ENCODE assay signal across 10 cellular contexts in the genomic region with DNA sequence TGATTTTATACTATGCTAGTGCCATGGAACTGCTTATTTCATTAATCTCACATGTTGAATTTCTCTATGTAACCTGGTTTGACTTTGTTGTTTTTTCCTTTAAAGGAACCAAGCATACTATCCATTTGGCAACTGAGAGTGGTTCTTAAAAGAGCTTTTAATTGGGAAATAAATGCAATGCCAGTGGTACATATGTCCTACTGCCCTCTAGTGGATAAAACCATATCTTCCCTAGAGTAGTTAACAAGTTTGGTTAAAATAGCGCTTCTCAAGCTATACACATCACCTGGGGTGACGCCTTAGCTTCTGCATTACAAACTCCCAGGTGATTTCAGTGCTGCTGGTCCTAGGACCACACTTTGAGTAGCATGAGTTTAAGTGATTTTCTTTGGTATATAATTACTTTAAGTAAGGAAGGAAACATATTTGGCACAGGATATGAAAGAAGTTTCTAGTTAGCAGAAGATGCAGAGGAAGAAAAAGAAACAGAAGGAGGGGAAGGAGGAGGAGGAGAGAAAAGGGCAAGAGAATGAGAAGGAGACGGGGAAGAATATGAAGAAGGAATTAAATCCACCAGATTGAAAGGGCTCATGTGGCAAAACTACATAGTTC. TPM values are rescaled to one million over a fixed set of nuclear protein-coding genes. Genes with fewer than 3 reads are reported as not detected.
DNase-seq lines count a peak whose midpoint lies in the region; ATAC-seq and TF ChIP-seq lines count a peak whose summit lies in the region.
"Had no signal": no experiment of that assay in that cellular context is flagged by ENCODE, and none has a peak within 500 bp of the region (broad histone marks: within the 10 kb centered on the region; RNA-seq: fewer than 3 reads in every experiment).

No MANE protein-coding gene starts in this region.

- no peak overlapping the region for H3K27ac ChIP-seq in GM23338 (ENCODE audit: low read depth)
- no peak overlapping the region for H3K27ac ChIP-seq in MM.1S (ENCODE audit: low read length)
- H3K27ac ChIP-seq in right atrium auricular region: no peak overlapping the region
- no peak overlapping the region for H3K27ac ChIP-seq in transverse colon
- H3K27ac ChIP-seq: SJSA1, skin epidermis had no signal

- peak; percentile 20 for DNase-seq in DMS153 treated with DMSO at 0.1 percent for 48 hours (lab: John Stamatoyannopoulos, UW; ENCODE audit: unreplicated experiment)
- DNase-seq in GM23338 (ENCODE audit: low spot score): peak; percentile 94
- peak; percentile 58 for DNase-seq in MM.1S
- peak; percentile 52 for DNase-seq in SW480 (ENCODE audit: low spot score)
- DNase-seq in right atrium auricular region (ENCODE audit: low spot score): no peak
- DNase-seq in transverse colon: no peak
- DNase-seq in natural killer cell: no peak
- DNase-seq in stimulated activated CD8-positive, alpha-beta memory T cell treated with anti-CD3 and anti-CD28 coated beads, Interleukin-4, amount 100 ng/mL, for 48 hours: no peak

- H3F3A ChIP-seq in GM23338 (replicated peaks; ENCODE audit: low read depth) (no peaks in the 10 kb centered on the region), MM.1S (ENCODE audit: insufficient read depth, low read length) (no peaks in the 10 kb centered on the region)

- peaks cover 14% of the 10 kb centered on the region; the same call in 2 of the 3 replicates for H3K4me1 Mint-ChIP-seq in GM23338
- H3K4me1 Mint-ChIP-seq in natural killer cell: no peaks in the 10 kb centered on the region

- no peak for TF ChIP-seq POLR2A in transverse colon (IDR thresholded peaks at IDR 0.05)

- H3K9me3 ChIP-seq in MM.1S (replicated peaks; ENCODE audit: insufficient read depth, low read length) (no peaks in the 10 kb centered on the region), right atrium auricular region (no peaks in the 10 kb centered on the region), transverse colon (no peaks in the 10 kb centered on the region)
- H3K9me3 ChIP-seq: SJSA1 had no signal

- H2AFZ ChIP-seq in GM23338 (no peak overlapping the region), MM.1S (ENCODE audit: low read length) (no peak overlapping the region)

- peaks cover 2% of the 10 kb centered on the region for H3K27me3 Mint-ChIP-seq in GM23338 (ENCODE audit: insufficient read depth, low read depth, poor library complexity)
- H3K27me3 Mint-ChIP-seq in natural killer cell (ENCODE audit: low read depth in 2 of 2): no peaks in the 10 kb centered on the region

- no peaks in the 10 kb centered on the region for H3K4me1 ChIP-seq in GM23338 (ENCODE audit: insufficient read depth)
- no peaks in the 10 kb centered on the region for H3K4me1 ChIP-seq in MM.1S (ENCODE audit: low read length)
- no peaks in the 10 kb centered on the region for H3K4me1 ChIP-seq in right atrium auricular region
- no peaks in the 10 kb centered on the region for H3K4me1 ChIP-seq in transverse colon
- H3K4me1 ChIP-seq: SJSA1 had no signal

- H3K79me2 ChIP-seq in GM23338 (replicated peaks; ENCODE audit: insufficient read depth) (no peaks in the 10 kb centered on the region), MM.1S (ENCODE audit: low read length) (no peaks in the 10 kb centered on the region)

- no peaks in the 10 kb centered on the region for H3K36me3 Mint-ChIP-seq in GM23338 (ENCODE audit: low read depth)
- H3K36me3 Mint-ChIP-seq in natural killer cell: no peaks in the 10 kb centered on the region

- ATAC-seq in GM23338 (peak; percentile 95), natural killer cell (no peak)

- no peaks in the 10 kb centered on the region for H3K9me3 Mint-ChIP-seq in GM23338
- H3K9me3 Mint-ChIP-seq in natural killer cell: peaks cover 0 to 2% of the 10 kb centered on the region in 2 donors

- H4K20me1 ChIP-seq in GM23338 (replicated peaks; ENCODE audit: insufficient read depth) (no peaks in the 10 kb centered on the region), MM.1S (ENCODE audit: insufficient read depth, low read length) (no peaks in the 10 kb centered on the region)

- WGBS in transverse colon (ENCODE audit: low coverage in 1 of 2), 2 donors: 33 to 43% methylated on average over 1 to 3 of the region's 3 CpGs

- in situ Hi-C loops in transverse colon (cut with MboI; ENCODE audit: low pct_ligation_motif_present in 1 of 4, low pct_unique_long_range_greater_than_20kb in 1 of 4, low sequenced_read_pairs in 3 of 4): no loop called here

- TF ChIP-seq CTCF in GM23338 (conservative IDR thresholded peaks at IDR 0.05; ENCODE audit: low read depth in 2 of 2) (peak; percentile 70 to 80), MM.1S (IDR thresholded peaks at IDR 0.05; ENCODE audit: low read length) (peak; percentile 81), right atrium auricular region (IDR thresholded peaks at IDR 0.05) (peak; percentile 33 to 72), transverse colon (IDR thresholded peaks at IDR 0.05) (peak in 4 of 5 experiments; percentile 18 to 45 (median 30)), natural killer cell (IDR thresholded peaks at IDR 0.05) (no peak)

- no peak overlapping the region for H3K4me3 Mint-ChIP-seq in GM23338
- no peak overlapping the region for H3K4me3 Mint-ChIP-seq in natural killer cell

- no peak overlapping the region for H3K9ac ChIP-seq in MM.1S (ENCODE audit: low read length)

- H3K36me3 ChIP-seq in GM23338 (ENCODE audit: insufficient read depth) (no peaks in the 10 kb centered on the region), MM.1S (replicated peaks; ENCODE audit: insufficient read depth, low read length) (no peaks in the 10 kb centered on the region), right atrium auricular region (no peaks in the 10 kb centered on the region), transverse colon (no peaks in the 10 kb centered on the region)
- H3K36me3 ChIP-seq: SJSA1 had no signal

- H3K4me3 ChIP-seq in GM23338 (no peak overlapping the region), MM.1S (ENCODE audit: low read length) (no peak overlapping the region), right atrium auricular region (no peak overlapping the region), transverse colon (no peak overlapping the region)
- H3K4me3 ChIP-seq: SJSA1, skin epidermis had no signal

- H3K4me2 ChIP-seq in GM23338: no peak overlapping the region
- H3K4me2 ChIP-seq in MM.1S (ENCODE audit: low read depth, low read length): no peak overlapping the region

- H3K9me2 ChIP-seq in GM23338 (ENCODE audit: insufficient read depth) (no peaks in the 10 kb centered on the region), MM.1S (replicated peaks; ENCODE audit: insufficient read depth, low read length) (no peaks in the 10 kb centered on the region)

- H3K27me3 ChIP-seq in GM23338 (ENCODE audit: insufficient read depth): no peaks in the 10 kb centered on the region
- H3K27me3 ChIP-seq in MM.1S (replicated peaks; ENCODE audit: insufficient read depth, low read length): no peaks in the 10 kb centered on the region
- no peaks in the 10 kb centered on the region for H3K27me3 ChIP-seq in right atrium auricular region
- no peaks in the 10 kb centered on the region for H3K27me3 ChIP-seq in transverse colon
- H3K27me3 ChIP-seq: SJSA1 had no signal

- H3K27ac Mint-ChIP-seq in GM23338 (no peak overlapping the region), natural killer cell (no peak overlapping the region)

- intact Hi-C loops in transverse colon (cut with DNase I; ENCODE audit: low total_unique reads): no loop called here
- intact Hi-C loops in natural killer cell (cut with micrococcal nuclease): no loop called here

- no peak for TF ChIP-seq EP300 in transverse colon (IDR thresholded peaks at IDR 0.05; ENCODE audit: low read depth)

TF ChIP-seq in GM23338, 12 proteins besides CTCF, POLR2A, EP300 and RAD21 (continues in another document):
- TF ChIP-seq EZH2 (IDR thresholded peaks at IDR 0.05; ENCODE audit: low read depth, unreplicated experiment) (no peak), ZNF114 (CRISPR knock-in tag; IDR thresholded peaks at IDR 0.05) (no peak), STAT1 (IDR thresholded peaks at IDR 0.05; ENCODE audit: unreplicated experiment) (no peak)

RNA-seq across cellular contexts. Expression of gene FGF10, which starts 56.8 kb away (rescaled TPM):
- 0.24 TPM in 1 of 2 replicates, not detected in the other for total RNA-seq in GM23338 (2014; rRNA removed; shearing (Covaris generic))
- polyA plus RNA-seq in GM23338 (2016; fragmentation: Nextera tagmentation; extraction: Ambion mirVana): 0.40 and 0.50 TPM in 2 replicates
- total RNA-seq in right atrium auricular region: under 1 TPM; 0.19 to 0.75 TPM
- total RNA-seq in transverse colon: 1 to 10 TPM; 1.8 to 7.3 (median 3.6) TPM
- total RNA-seq in natural killer cell: not detected
- total RNA-seq: SJSA1 had no signal

Comparison
In these comparisons a context has a peak if more than half of its experiments do, and no peak if none do; other contexts are left out.
1. DNase-seq: peak in DMS153 treated with DMSO at 0.1 percent for 48 hours (single experiment), GM23338 (single experiment), MM.1S (single experiment) and SW480 (single experiment); none in right atrium auricular region (single experiment), transverse colon (single experiment), natural killer cell (single experiment) and stimulated activated CD8-positive, alpha-beta memory T cell treated with anti-CD3 and anti-CD28 coated beads, Interleukin-4, amount 100 ng/mL, for 48 hours (single experiment).